ENCODE assay signal across 1 cellular context in the genomic region with DNA sequence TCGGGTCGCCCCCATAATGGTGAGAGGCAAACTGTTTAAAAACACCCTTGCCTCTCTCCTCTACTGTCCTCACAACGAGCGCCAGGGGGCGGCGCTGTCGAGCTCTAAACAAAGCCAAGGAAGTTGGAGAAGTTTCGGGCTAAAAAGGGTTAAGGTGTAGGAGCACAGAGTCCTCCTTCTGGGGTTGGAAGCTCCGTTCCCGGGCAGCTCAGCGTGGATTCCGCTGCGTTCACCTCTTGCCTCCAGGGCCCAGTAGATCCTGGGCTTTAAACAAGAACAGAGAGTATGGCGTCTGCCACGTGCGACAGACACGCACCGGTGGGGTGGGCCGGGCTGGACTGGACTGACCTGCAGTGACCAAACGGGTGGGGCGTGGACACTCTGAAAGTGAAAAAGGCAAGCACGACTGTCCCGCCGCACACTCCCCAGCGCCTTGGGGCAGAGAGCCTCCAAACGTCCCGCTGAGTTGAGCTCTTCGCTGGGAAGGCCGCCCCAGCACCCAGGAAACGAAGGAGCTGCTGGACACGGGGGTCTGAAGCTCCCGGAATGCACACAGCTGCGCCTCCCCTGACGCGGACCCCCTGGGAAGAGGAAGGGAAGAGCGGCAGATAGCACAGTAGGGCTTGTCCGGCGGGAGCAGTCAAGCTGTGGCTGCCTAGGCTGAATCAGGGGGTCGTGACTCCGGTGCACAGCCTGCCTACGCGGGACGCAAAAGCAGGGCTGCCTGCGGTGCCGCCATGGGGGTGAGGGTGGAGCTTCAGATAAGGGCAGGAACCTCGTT.
A peak's percentile ranks its signal among the peaks of the same experiment; 100 is the strongest.
TF ChIP-seq lines count a peak whose summit lies in the region.

No MANE protein-coding gene starts in this region.

TF ChIP-seq in K562, 482 proteins besides CTCF, POLR2A, EP300 and RAD21 (continued from another document and continues in another):
- TF ChIP-seq, protein P1, sequence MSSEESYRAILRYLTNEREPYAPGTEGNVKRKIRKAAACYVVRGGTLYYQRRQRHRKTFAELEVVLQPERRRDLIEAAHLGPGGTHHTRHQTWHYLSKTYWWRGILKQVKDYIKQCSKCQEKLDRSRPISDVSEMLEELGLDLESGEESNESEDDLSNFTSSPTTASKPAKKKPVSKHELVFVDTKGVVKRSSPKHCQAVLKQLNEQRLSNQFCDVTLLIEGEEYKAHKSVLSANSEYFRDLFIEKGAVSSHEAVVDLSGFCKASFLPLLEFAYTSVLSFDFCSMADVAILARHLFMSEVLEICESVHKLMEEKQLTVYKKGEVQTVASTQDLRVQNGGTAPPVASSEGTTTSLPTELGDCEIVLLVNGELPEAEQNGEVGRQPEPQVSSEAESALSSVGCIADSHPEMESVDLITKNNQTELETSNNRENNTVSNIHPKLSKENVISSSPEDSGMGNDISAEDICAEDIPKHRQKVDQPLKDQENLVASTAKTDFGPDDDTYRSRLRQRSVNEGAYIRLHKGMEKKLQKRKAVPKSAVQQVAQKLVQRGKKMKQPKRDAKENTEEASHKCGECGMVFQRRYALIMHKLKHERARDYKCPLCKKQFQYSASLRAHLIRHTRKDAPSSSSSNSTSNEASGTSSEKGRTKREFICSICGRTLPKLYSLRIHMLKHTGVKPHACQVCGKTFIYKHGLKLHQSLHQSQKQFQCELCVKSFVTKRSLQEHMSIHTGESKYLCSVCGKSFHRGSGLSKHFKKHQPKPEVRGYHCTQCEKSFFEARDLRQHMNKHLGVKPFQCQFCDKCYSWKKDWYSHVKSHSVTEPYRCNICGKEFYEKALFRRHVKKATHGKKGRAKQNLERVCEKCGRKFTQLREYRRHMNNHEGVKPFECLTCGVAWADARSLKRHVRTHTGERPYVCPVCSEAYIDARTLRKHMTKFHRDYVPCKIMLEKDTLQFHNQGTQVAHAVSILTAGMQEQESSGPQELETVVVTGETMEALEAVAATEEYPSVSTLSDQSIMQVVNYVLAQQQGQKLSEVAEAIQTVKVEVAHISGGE (CRISPR knock-in tag; IDR thresholded peaks at IDR 0.05), result 0 out of 6 replicates have a peak, but pooled peaks of 1 of the 3 experiments have one; percentile 32
- no peak for TF ChIP-seq RNF2 (IDR thresholded peaks at IDR 0.05)
- TF ChIP-seq CBX1 (IDR thresholded peaks at IDR 0.05; ENCODE audit: low read depth), result no peak
- TF ChIP-seq TSC22D4 (tag; IDR thresholded peaks at IDR 0.05), result no peak
- TF ChIP-seq SOX6 (IDR thresholded peaks at IDR 0.05), result 0 out of 2 replicates have a peak, but pooled peaks have one; percentile 50
- TF ChIP-seq ZNF696 (CRISPR knock-in tag; conservative IDR thresholded peaks at IDR 0.05), result no peak
- TF ChIP-seq TCFL5 (CRISPR knock-in tag; conservative IDR thresholded peaks at IDR 0.05), result no peak
- no peak for TF ChIP-seq HDGF (IDR thresholded peaks at IDR 0.05)
- TF ChIP-seq MTA1 (IDR thresholded peaks at IDR 0.05; ENCODE audit: borderline replicate concordance), result no peak
- no peak for TF ChIP-seq BRF1 (IDR thresholded peaks at IDR 0.05; ENCODE audit: borderline replicate concordance, extremely low read depth, insufficient read length)
- peak in 2 of 3 experiments; percentile 57 to 73 for TF ChIP-seq YY1 (IDR thresholded peaks at IDR 0.05; ENCODE audit: borderline replicate concordance in 1 of 3, control insufficient read depth in 1 of 3, extremely low read depth in 1 of 3, insufficient read depth in 3 of 3, insufficient read length in 1 of 3, insufficient replicate concordance in 2 of 3, low read depth in 1 of 3, low read length in 2 of 3)
- TF ChIP-seq ZNF717 (CRISPR knock-in tag; IDR thresholded peaks at IDR 0.05), result no peak
- no peak for TF ChIP-seq HNRNPK (IDR thresholded peaks at IDR 0.05; ENCODE audit: low read depth, low read length, poor library complexity, severe bottlenecking)
- no peak for TF ChIP-seq RFX7 (CRISPR knock-in tag; IDR thresholded peaks at IDR 0.05)
- no peak for TF ChIP-seq POLR3G (IDR thresholded peaks at IDR 0.05; ENCODE audit: extremely low read depth, insufficient read length, insufficient replicate concordance)
- TF ChIP-seq ZNF184 (CRISPR knock-in tag; IDR thresholded peaks at IDR 0.05), result no peak
- no peak for TF ChIP-seq FOSL1 (tag; conservative IDR thresholded peaks at IDR 0.05)
- TF ChIP-seq, protein P2, sequence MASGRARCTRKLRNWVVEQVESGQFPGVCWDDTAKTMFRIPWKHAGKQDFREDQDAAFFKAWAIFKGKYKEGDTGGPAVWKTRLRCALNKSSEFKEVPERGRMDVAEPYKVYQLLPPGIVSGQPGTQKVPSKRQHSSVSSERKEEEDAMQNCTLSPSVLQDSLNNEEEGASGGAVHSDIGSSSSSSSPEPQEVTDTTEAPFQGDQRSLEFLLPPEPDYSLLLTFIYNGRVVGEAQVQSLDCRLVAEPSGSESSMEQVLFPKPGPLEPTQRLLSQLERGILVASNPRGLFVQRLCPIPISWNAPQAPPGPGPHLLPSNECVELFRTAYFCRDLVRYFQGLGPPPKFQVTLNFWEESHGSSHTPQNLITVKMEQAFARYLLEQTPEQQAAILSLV (tag; IDR thresholded peaks at IDR 0.05), result no peak
- no peak for TF ChIP-seq RUNX1 (IDR thresholded peaks at IDR 0.05; ENCODE audit: low read depth)
- TF ChIP-seq, protein P3, sequence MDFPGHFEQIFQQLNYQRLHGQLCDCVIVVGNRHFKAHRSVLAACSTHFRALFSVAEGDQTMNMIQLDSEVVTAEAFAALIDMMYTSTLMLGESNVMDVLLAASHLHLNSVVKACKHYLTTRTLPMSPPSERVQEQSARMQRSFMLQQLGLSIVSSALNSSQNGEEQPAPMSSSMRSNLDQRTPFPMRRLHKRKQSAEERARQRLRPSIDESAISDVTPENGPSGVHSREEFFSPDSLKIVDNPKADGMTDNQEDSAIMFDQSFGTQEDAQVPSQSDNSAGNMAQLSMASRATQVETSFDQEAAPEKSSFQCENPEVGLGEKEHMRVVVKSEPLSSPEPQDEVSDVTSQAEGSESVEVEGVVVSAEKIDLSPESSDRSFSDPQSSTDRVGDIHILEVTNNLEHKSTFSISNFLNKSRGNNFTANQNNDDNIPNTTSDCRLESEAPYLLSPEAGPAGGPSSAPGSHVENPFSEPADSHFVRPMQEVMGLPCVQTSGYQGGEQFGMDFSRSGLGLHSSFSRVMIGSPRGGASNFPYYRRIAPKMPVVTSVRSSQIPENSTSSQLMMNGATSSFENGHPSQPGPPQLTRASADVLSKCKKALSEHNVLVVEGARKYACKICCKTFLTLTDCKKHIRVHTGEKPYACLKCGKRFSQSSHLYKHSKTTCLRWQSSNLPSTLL (IDR thresholded peaks at IDR 0.05), result no peak
- TF ChIP-seq KLF1 (tag; IDR thresholded peaks at IDR 0.05), result no peak
- TF ChIP-seq ZNF778 (CRISPR knock-in tag; IDR thresholded peaks at IDR 0.05), result no peak
- no peak for TF ChIP-seq IRF2 (CRISPR knock-in tag; IDR thresholded peaks at IDR 0.05)
- TF ChIP-seq, protein P4, sequence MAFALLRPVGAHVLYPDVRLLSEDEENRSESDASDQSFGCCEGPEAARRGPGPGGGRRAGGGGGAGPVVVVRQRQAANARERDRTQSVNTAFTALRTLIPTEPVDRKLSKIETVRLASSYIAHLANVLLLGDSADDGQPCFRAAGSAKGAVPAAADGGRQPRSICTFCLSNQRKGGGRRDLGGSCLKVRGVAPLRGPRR (CRISPR knock-in tag; IDR thresholded peaks at IDR 0.05), result no peak
- no peak for TF ChIP-seq KAT8 (IDR thresholded peaks at IDR 0.05; ENCODE audit: low read depth)
- no peak for TF ChIP-seq ZFP1 (CRISPR knock-in tag; IDR thresholded peaks at IDR 0.05)
- TF ChIP-seq, protein P5, sequence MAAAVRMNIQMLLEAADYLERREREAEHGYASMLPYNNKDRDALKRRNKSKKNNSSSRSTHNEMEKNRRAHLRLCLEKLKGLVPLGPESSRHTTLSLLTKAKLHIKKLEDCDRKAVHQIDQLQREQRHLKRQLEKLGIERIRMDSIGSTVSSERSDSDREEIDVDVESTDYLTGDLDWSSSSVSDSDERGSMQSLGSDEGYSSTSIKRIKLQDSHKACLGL (CRISPR knock-in tag; IDR thresholded peaks at IDR 0.05; ENCODE audit: borderline replicate concordance, poor library complexity, severe bottlenecking), result no peak
- no peak for TF ChIP-seq SMARCA5 (IDR thresholded peaks at IDR 0.05)
- no peak for TF ChIP-seq TAL1 (IDR thresholded peaks at IDR 0.05)
- TF ChIP-seq ZNF311 (CRISPR knock-in tag; IDR thresholded peaks at IDR 0.05), result no peak
- TF ChIP-seq HDAC2 (IDR thresholded peaks at IDR 0.05), result 0 out of 2 replicates have a peak, but pooled peaks have one; percentile 26
- TF ChIP-seq, protein P6, sequence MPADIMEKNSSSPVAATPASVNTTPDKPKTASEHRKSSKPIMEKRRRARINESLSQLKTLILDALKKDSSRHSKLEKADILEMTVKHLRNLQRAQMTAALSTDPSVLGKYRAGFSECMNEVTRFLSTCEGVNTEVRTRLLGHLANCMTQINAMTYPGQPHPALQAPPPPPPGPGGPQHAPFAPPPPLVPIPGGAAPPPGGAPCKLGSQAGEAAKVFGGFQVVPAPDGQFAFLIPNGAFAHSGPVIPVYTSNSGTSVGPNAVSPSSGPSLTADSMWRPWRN (IDR thresholded peaks at IDR 0.05; ENCODE audit: low read depth), result no peak
- TF ChIP-seq TARDBP (IDR thresholded peaks at IDR 0.05), result no peak; the same call in 1 of the 2 replicates
- TF ChIP-seq ARNT (IDR thresholded peaks at IDR 0.05), result no peak
- no peak for TF ChIP-seq DDX20 (tag; IDR thresholded peaks at IDR 0.05; ENCODE audit: low read depth)
- TF ChIP-seq L3MBTL2 (IDR thresholded peaks at IDR 0.05), result peak; percentile 88
- no peak for TF ChIP-seq CBX5 (IDR thresholded peaks at IDR 0.05; ENCODE audit: borderline replicate concordance, low read depth)
- no peak for TF ChIP-seq MCM2 (IDR thresholded peaks at IDR 0.05; ENCODE audit: low read depth)
- no peak for TF ChIP-seq HMG20A (CRISPR knock-in tag; conservative IDR thresholded peaks at IDR 0.05)
- no peak for TF ChIP-seq CBX3 (IDR thresholded peaks at IDR 0.05; ENCODE audit: borderline replicate concordance in 1 of 2, low read length in 2 of 2)
- TF ChIP-seq MCM3 (IDR thresholded peaks at IDR 0.05), result no peak
- TF ChIP-seq FOXK1 (CRISPR knock-in tag; IDR thresholded peaks at IDR 0.05; ENCODE audit: borderline replicate concordance), result no peak
- no peak for TF ChIP-seq PTRF (tag; IDR thresholded peaks at IDR 0.05)
- TF ChIP-seq PCBP1 (IDR thresholded peaks at IDR 0.05; ENCODE audit: low read depth, low read length, poor library complexity, severe bottlenecking), result no peak
- TF ChIP-seq, protein P7, sequence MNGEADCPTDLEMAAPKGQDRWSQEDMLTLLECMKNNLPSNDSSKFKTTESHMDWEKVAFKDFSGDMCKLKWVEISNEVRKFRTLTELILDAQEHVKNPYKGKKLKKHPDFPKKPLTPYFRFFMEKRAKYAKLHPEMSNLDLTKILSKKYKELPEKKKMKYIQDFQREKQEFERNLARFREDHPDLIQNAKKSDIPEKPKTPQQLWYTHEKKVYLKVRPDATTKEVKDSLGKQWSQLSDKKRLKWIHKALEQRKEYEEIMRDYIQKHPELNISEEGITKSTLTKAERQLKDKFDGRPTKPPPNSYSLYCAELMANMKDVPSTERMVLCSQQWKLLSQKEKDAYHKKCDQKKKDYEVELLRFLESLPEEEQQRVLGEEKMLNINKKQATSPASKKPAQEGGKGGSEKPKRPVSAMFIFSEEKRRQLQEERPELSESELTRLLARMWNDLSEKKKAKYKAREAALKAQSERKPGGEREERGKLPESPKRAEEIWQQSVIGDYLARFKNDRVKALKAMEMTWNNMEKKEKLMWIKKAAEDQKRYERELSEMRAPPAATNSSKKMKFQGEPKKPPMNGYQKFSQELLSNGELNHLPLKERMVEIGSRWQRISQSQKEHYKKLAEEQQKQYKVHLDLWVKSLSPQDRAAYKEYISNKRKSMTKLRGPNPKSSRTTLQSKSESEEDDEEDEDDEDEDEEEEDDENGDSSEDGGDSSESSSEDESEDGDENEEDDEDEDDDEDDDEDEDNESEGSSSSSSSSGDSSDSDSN (IDR thresholded peaks at IDR 0.05; ENCODE audit: borderline replicate concordance in 1 of 2, low read depth in 2 of 2, low read length in 2 of 2), result no peak
- TF ChIP-seq, protein P8, sequence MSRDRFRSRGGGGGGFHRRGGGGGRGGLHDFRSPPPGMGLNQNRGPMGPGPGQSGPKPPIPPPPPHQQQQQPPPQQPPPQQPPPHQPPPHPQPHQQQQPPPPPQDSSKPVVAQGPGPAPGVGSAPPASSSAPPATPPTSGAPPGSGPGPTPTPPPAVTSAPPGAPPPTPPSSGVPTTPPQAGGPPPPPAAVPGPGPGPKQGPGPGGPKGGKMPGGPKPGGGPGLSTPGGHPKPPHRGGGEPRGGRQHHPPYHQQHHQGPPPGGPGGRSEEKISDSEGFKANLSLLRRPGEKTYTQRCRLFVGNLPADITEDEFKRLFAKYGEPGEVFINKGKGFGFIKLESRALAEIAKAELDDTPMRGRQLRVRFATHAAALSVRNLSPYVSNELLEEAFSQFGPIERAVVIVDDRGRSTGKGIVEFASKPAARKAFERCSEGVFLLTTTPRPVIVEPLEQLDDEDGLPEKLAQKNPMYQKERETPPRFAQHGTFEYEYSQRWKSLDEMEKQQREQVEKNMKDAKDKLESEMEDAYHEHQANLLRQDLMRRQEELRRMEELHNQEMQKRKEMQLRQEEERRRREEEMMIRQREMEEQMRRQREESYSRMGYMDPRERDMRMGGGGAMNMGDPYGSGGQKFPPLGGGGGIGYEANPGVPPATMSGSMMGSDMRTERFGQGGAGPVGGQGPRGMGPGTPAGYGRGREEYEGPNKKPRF (IDR thresholded peaks at IDR 0.05; ENCODE audit: low read depth, low read length), result no peak
- TF ChIP-seq CEBPG (CRISPR knock-in tag; IDR thresholded peaks at IDR 0.05), result no peak
- TF ChIP-seq CEBPG (tag; conservative IDR thresholded peaks at IDR 0.05 in 1 of 2, IDR thresholded peaks at IDR 0.05 in 1 of 2), result no peak
- TF ChIP-seq SP1 (CRISPR knock-in tag; IDR thresholded peaks at IDR 0.05), result no peak
- TF ChIP-seq, protein P9, sequence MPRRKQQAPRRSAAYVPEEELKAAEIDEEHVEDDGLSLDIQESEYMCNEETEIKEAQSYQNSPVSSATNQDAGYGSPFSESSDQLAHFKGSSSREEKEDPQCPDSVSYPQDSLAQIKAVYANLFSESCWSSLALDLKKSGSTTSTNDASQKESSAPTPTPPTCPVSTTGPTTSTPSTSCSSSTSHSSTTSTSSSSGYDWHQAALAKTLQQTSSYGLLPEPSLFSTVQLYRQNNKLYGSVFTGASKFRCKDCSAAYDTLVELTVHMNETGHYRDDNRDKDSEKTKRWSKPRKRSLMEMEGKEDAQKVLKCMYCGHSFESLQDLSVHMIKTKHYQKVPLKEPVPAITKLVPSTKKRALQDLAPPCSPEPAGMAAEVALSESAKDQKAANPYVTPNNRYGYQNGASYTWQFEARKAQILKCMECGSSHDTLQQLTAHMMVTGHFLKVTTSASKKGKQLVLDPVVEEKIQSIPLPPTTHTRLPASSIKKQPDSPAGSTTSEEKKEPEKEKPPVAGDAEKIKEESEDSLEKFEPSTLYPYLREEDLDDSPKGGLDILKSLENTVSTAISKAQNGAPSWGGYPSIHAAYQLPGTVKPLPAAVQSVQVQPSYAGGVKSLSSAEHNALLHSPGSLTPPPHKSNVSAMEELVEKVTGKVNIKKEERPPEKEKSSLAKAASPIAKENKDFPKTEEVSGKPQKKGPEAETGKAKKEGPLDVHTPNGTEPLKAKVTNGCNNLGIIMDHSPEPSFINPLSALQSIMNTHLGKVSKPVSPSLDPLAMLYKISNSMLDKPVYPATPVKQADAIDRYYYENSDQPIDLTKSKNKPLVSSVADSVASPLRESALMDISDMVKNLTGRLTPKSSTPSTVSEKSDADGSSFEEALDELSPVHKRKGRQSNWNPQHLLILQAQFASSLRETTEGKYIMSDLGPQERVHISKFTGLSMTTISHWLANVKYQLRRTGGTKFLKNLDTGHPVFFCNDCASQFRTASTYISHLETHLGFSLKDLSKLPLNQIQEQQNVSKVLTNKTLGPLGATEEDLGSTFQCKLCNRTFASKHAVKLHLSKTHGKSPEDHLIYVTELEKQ (CRISPR knock-in tag; IDR thresholded peaks at IDR 0.05), result no peak
- TF ChIP-seq ZEB2 (IDR thresholded peaks at IDR 0.05), result no peak
